7 cellular contexts compared by ENCODE assay signal in genomic region chrX:34918856-34919255, GRCh38.
A peak's percentile ranks its signal among the peaks of the same experiment; 100 is the strongest.
DNase-seq lines count a peak whose midpoint lies in the region; ATAC-seq, FAIRE-seq and TF ChIP-seq lines count a peak whose summit lies in the region.

No MANE protein-coding gene starts in this region.

- H3K27me3 ChIP-seq in NT2/D1 (ENCODE audit: insufficient read depth, insufficient read length), result no peaks in the 10 kb centered on the region

- H3K4me3 ChIP-seq in NT2/D1 (ENCODE audit: insufficient read length, low read depth) (no peak overlapping the region), epithelial cell of esophagus (ENCODE audit: low read length) (no peak overlapping the region), coronary artery (no peak overlapping the region)

- no peaks in the 10 kb centered on the region for H3K9me3 ChIP-seq in NT2/D1 (ENCODE audit: insufficient read depth, low read length)

- CTCF ChIA-PET in GM10248 (lab: Yijun Ruan, JAX), result interaction anchor here (0.8 to 0.9 kb wide), 2 partner anchors 9 to 23 kb away, joined by 3 read pairs; no protein-coding TSS in a partner anchor

- no peak for FAIRE-seq in H54 (lab: Jason Lieb, UNC)

- no peak for ATAC-seq in HG02798 (IDR thresholded peaks at IDR 0.05; ENCODE audit: poor library complexity, unreplicated experiment)

- H3K36me3 ChIP-seq in NT2/D1 (ENCODE audit: insufficient read depth, insufficient read length, low read length), result no peaks in the 10 kb centered on the region

- H3K27ac ChIP-seq in coronary artery, result no peak overlapping the region

- H3K9ac ChIP-seq in NT2/D1 (ENCODE audit: insufficient read length, low read depth), result no peak overlapping the region

- TF ChIP-seq CTCF in epithelial cell of esophagus (IDR thresholded peaks at IDR 0.05; ENCODE audit: insufficient read depth, low read depth, low read length, missing control alignments) (peak; percentile 40), GM10248 (IDR thresholded peaks at IDR 0.05; ENCODE audit: control extremely low read depth, extremely low read depth, low read depth, missing control alignments) (no peak), coronary artery (IDR thresholded peaks at IDR 0.05) (no peak)

- no peaks in the 10 kb centered on the region for H3K4me1 ChIP-seq in NT2/D1 (ENCODE audit: insufficient read depth, insufficient read length)

- POLR2A ChIA-PET in GM10248 (lab: Yijun Ruan, JAX), result no interaction called here

- no peak for TF ChIP-seq POLR2A in H54 (IDR thresholded peaks at IDR 0.05; ENCODE audit: low read depth, low read length)

- DNase-seq in H54 (ENCODE audit: insufficient read length, low spot score) (peak; percentile 1), NT2/D1 (ENCODE audit: low read depth, low spot score) (peak; percentile 47), epithelial cell of esophagus (ENCODE audit: low read depth) (peak; percentile 44), retina (peak; percentile 4), GM10248 (ENCODE audit: extremely low spot score) (no peak), coronary artery (ENCODE audit: low spot score) (no peak)

Comparison
In these comparisons a context has a peak if more than half of its experiments do, and no peak if none do; other contexts are left out.
1. DNase-seq: peak in H54 (single experiment), NT2/D1 (single experiment), epithelial cell of esophagus (single experiment) and retina (single experiment); none in GM10248 (single experiment) and coronary artery (single experiment).